2 cellular contexts compared by ENCODE assay signal in genomic region chr1:201024251-201024998, GRCh38.
TF ChIP-seq lines count a peak whose summit lies in the region.

No MANE protein-coding gene starts in this region.

TF ChIP-seq in A549, 52 proteins besides CTCF, POLR2A, EP300 and RAD21 (continued from another document):
- TF ChIP-seq SMC3 (IDR thresholded peaks at IDR 0.05): no peak
- TF ChIP-seq ELK1 (IDR thresholded peaks at IDR 0.05; ENCODE audit: low read depth, low read length): no peak

TF ChIP-seq in GM23338, 12 proteins besides CTCF, POLR2A, EP300 and RAD21 (continued from another document):
- TF ChIP-seq, protein P1, sequence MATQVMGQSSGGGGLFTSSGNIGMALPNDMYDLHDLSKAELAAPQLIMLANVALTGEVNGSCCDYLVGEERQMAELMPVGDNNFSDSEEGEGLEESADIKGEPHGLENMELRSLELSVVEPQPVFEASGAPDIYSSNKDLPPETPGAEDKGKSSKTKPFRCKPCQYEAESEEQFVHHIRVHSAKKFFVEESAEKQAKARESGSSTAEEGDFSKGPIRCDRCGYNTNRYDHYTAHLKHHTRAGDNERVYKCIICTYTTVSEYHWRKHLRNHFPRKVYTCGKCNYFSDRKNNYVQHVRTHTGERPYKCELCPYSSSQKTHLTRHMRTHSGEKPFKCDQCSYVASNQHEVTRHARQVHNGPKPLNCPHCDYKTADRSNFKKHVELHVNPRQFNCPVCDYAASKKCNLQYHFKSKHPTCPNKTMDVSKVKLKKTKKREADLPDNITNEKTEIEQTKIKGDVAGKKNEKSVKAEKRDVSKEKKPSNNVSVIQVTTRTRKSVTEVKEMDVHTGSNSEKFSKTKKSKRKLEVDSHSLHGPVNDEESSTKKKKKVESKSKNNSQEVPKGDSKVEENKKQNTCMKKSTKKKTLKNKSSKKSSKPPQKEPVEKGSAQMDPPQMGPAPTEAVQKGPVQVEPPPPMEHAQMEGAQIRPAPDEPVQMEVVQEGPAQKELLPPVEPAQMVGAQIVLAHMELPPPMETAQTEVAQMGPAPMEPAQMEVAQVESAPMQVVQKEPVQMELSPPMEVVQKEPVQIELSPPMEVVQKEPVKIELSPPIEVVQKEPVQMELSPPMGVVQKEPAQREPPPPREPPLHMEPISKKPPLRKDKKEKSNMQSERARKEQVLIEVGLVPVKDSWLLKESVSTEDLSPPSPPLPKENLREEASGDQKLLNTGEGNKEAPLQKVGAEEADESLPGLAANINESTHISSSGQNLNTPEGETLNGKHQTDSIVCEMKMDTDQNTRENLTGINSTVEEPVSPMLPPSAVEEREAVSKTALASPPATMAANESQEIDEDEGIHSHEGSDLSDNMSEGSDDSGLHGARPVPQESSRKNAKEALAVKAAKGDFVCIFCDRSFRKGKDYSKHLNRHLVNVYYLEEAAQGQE (IDR thresholded peaks at IDR 0.05; ENCODE audit: unreplicated experiment): no peak
- no peak for TF ChIP-seq EZH2phosphoT487 (IDR thresholded peaks at IDR 0.05; ENCODE audit: unreplicated experiment)
- TF ChIP-seq STAT1 (IDR thresholded peaks at IDR 0.05; ENCODE audit: unreplicated experiment): no peak
TF ChIP-seq in GM23338: peak in this region for 0.
